In the genomic region with DNA sequence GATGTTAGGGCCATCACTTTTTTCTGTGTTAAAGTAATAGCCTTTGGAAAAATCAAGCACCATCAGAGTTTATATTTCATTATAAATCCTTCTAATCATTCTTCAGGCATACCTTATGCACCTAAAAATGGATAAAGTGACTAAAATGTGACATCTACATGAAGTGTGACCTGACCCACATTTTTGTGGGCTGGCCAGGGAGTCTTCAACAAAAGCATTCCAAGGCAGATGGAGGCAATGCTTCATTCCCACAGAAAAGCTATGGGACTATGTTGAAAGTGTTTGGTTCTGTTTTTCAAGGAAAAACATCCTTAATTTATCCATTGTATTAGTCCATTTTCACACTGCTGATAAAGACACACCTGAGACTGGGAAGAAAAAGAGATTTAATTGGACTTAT, we compare ENCODE assay signal across 27 cellular contexts.
"Had no signal": no experiment of that assay in that cellular context is flagged by ENCODE, and none has a peak within 500 bp of the region (broad histone marks: within the 10 kb centered on the region; RNA-seq: fewer than 3 reads in every experiment).

No MANE protein-coding gene starts in this region.

- H3K27me3 Mint-ChIP-seq: activated CD4-positive, alpha-beta memory T cell treated with anti-CD3 and anti-CD28 coated beads for 36 hours; activated CD4-positive, alpha-beta T cell treated with anti-CD3 and anti-CD28 coated beads for 36 hours; activated CD4-positive, alpha-beta T cell treated with anti-CD3 and anti-CD28 coated beads, Interleukin-2, amount 10 ng/mL, durations not matched to agents 24 days and 14 days; activated CD8-positive, alpha-beta memory T cell treated with anti-CD3 and anti-CD28 coated beads, Interleukin-2, amount 10 ng/mL, durations not matched to agents 7 days and 5 days; activated naive CD8-positive, alpha-beta T cell; activated T-helper 17 cell treated with anti-CD3 and anti-CD28 coated beads, Interleukin-2, amount 50 U/mL, for 72 hours had no signal

- H3K4me3 ChIP-seq: adrenal gland, colonic mucosa had no signal

- H3K36me3 ChIP-seq: colonic mucosa had no signal

- ATAC-seq: activated CD4-positive, alpha-beta T cell treated with anti-CD3 and anti-CD28 coated beads for 36 hours; activated CD8-positive, alpha-beta memory T cell treated with anti-CD3 and anti-CD28 coated beads, Interleukin-2, amount 10 ng/mL, durations not matched to agents 7 days and 5 days; activated CD8-positive, alpha-beta T cell treated with anti-CD3 and anti-CD28 coated beads, Interleukin-2, amount 10 ng/mL, durations not matched to agents 7 days and 5 days; activated T-cell treated with anti-CD3 and anti-CD28 coated beads, Interleukin-2, amount 50 U/mL, for 4 hours; activated T-helper 17 cell treated with anti-CD3 and anti-CD28 coated beads, Interleukin-2, amount 50 U/mL, for 72 hours; esophagus mucosa had no signal

- H3K27me3 ChIP-seq: adrenal gland, brain microvascular endothelial cell, colonic mucosa had no signal

- H3K4me1 ChIP-seq: colonic mucosa had no signal

- H3K9me3 ChIP-seq: adrenal gland, colonic mucosa had no signal

- FAIRE-seq: bronchial epithelial cell had no signal

- H3K4me1 Mint-ChIP-seq: activated CD4-positive, alpha-beta T cell treated with anti-CD3 and anti-CD28 coated beads for 36 hours; activated CD4-positive, alpha-beta T cell treated with anti-CD3 and anti-CD28 coated beads, Interleukin-2, amount 10 ng/mL, durations not matched to agents 24 days and 14 days; activated CD8-positive, alpha-beta memory T cell treated with anti-CD3 and anti-CD28 coated beads, Interleukin-2, amount 10 ng/mL, durations not matched to agents 7 days and 5 days had no signal

- DNase-seq: activated CD4-positive, alpha-beta memory T cell treated with anti-CD3 and anti-CD28 coated beads for 36 hours; activated CD4-positive, alpha-beta T cell treated with anti-CD3 and anti-CD28 coated beads for 36 hours; activated CD4-positive, alpha-beta T cell treated with anti-CD3 and anti-CD28 coated beads, Interleukin-2, amount 10 ng/mL, durations not matched to agents 24 days and 14 days; activated CD4-positive, CD25-positive, alpha-beta regulatory T cell; activated CD4-positive, CD25-positive, alpha-beta regulatory T cell treated with anti-CD3 and anti-CD28 coated beads, Interleukin-2, amount 50 U/mL, for 72 hours; activated CD8-positive, alpha-beta memory T cell treated with anti-CD3 and anti-CD28 coated beads, Interleukin-2, amount 10 ng/mL, durations not matched to agents 7 days and 5 days; activated CD8-positive, alpha-beta memory T cell treated with anti-CD3 and anti-CD28 coated beads, Interleukin-2, amount 50 U/mL, for 48 hours; activated CD8-positive, alpha-beta T cell treated with anti-CD3 and anti-CD28 coated beads, Interleukin-2, amount 10 ng/mL, durations not matched to agents 7 days and 5 days; activated effector memory CD4-positive, alpha-beta T cell treated with Interleukin-2 at 50 U/mL for 16 hours; activated gamma-delta T cell treated with Interleukin-2 at 50 U/mL for 16 hours; activated naive CD4-positive, alpha-beta T cell treated with anti-CD3 and anti-CD28 coated beads, Interleukin-2, amount 50 U/mL, for 16 hours; activated naive CD4-positive, alpha-beta T cell treated with Interleukin-2 at 50 U/mL for 16 hours; activated T-cell treated with anti-CD3 and anti-CD28 coated beads, Interleukin-2, amount 50 U/mL, for 4 hours; adrenal gland; amygdala; aorta; brain microvascular endothelial cell; colonic mucosa; effector CD8-positive, alpha-beta T cell; foreskin fibroblast; head of caudate nucleus; hippocampal formation; T-helper 2 cell had no signal

- H3K4me3 Mint-ChIP-seq: activated CD4-positive, alpha-beta memory T cell treated with anti-CD3 and anti-CD28 coated beads for 36 hours; activated CD4-positive, alpha-beta T cell treated with anti-CD3 and anti-CD28 coated beads for 36 hours; activated CD4-positive, alpha-beta T cell treated with anti-CD3 and anti-CD28 coated beads, Interleukin-2, amount 10 ng/mL, durations not matched to agents 24 days and 14 days; activated CD8-positive, alpha-beta memory T cell treated with anti-CD3 and anti-CD28 coated beads, Interleukin-2, amount 10 ng/mL, durations not matched to agents 7 days and 5 days; activated CD8-positive, alpha-beta T cell treated with anti-CD3 and anti-CD28 coated beads, Interleukin-2, amount 10 ng/mL, durations not matched to agents 7 days and 5 days; activated naive CD8-positive, alpha-beta T cell; activated T-cell treated with anti-CD3 and anti-CD28 coated beads, Interleukin-2, amount 50 U/mL, for 4 hours; activated T-helper 17 cell treated with anti-CD3 and anti-CD28 coated beads, Interleukin-2, amount 50 U/mL, for 72 hours had no signal

- H3K27ac Mint-ChIP-seq: activated CD4-positive, alpha-beta memory T cell treated with anti-CD3 and anti-CD28 coated beads for 36 hours; activated CD4-positive, alpha-beta T cell treated with anti-CD3 and anti-CD28 coated beads for 36 hours; activated CD4-positive, alpha-beta T cell treated with anti-CD3 and anti-CD28 coated beads, Interleukin-2, amount 10 ng/mL, durations not matched to agents 24 days and 14 days; activated CD8-positive, alpha-beta memory T cell treated with anti-CD3 and anti-CD28 coated beads, Interleukin-2, amount 10 ng/mL, durations not matched to agents 7 days and 5 days; activated CD8-positive, alpha-beta T cell treated with anti-CD3 and anti-CD28 coated beads, Interleukin-2, amount 10 ng/mL, durations not matched to agents 7 days and 5 days; activated naive CD8-positive, alpha-beta T cell; activated T-helper 17 cell treated with anti-CD3 and anti-CD28 coated beads, Interleukin-2, amount 50 U/mL, for 72 hours had no signal
